ENCODE assay signal across 28 cellular contexts in genomic region chr2:5970347-5970746, GRCh38.
"Had no signal": no experiment of that assay in that cellular context is flagged by ENCODE, and none has a peak within 500 bp of the region (broad histone marks: within the 10 kb centered on the region; RNA-seq: fewer than 3 reads in every experiment).

No MANE protein-coding gene starts in this region.

- H3K9me3 ChIP-seq: MG63 had no signal

- H3K27me3 ChIP-seq: MG63 had no signal

- H3K4me2 ChIP-seq: KMS-11 had no signal

- H3K27ac ChIP-seq: KMS-11 had no signal

- H3K9ac ChIP-seq: KMS-11 had no signal

- H3K36me3 ChIP-seq: MG63 had no signal

- H3K4me3 ChIP-seq: MG63 had no signal

- DNase-seq: Karpas-422, Kasumi-1, KBM-7, KG1, MG63, MM.1S, MV-4-11, NCI-H1048, NCI-H1092, NCI-H1092 treated with DMSO at 0.1 percent for 48 hours, NCI-H1105, NCI-H1105 treated with DMSO at 0.1 percent for 48 hours, NCI-H1417 treated with DMSO at 0.1 percent for 48 hours, NCI-H1436, NCI-H1436 treated with DMSO at 0.1 percent for 48 hours, NCI-H1694, NCI-H1930, NCI-H2029, NCI-H2029 treated with DMSO at 0.1 percent for 48 hours, NCI-H2081, NCI-H2081 treated with DMSO at 0.1 percent for 48 hours, NCI-H2107, NCI-H2227 treated with DMSO at 0.1 percent for 48 hours, NCI-H226, NCI-H345, NCI-H446, NCI-H446 treated with DMSO at 0.1 percent for 48 hours had no signal
